In genomic region chr11:117926166-117926565, GRCh38 we compare ENCODE assay signal across 10 cellular contexts. TPM values are rescaled to one million over a fixed set of nuclear protein-coding genes. Genes with fewer than 3 reads are reported as not detected.
DNase-seq lines count a peak whose midpoint lies in the region; FAIRE-seq and TF ChIP-seq lines count a peak whose summit lies in the region.
"Not testable (repeated sequence)": the region's sequence is repeated elsewhere in the genome, so short reads cannot be mapped to it uniquely, and the experiment has no call there.
"Had no signal": no experiment of that assay in that cellular context is flagged by ENCODE, and none has a peak within 500 bp of the region (broad histone marks: within the 10 kb centered on the region; RNA-seq: fewer than 3 reads in every experiment).

No MANE protein-coding gene starts in this region.

- not testable (repeated sequence) for H3K4me3 Mint-ChIP-seq in chondrocyte (ENCODE audit: unreplicated experiment)

- H3K4me3 ChIP-seq in kidney (ENCODE audit: low read length in 2 of 2); sigmoid colon: not testable (repeated sequence)

- not testable (repeated sequence) for H3K9me3 Mint-ChIP-seq in chondrocyte (ENCODE audit: low read depth)

- 81 to 90% methylated on average over 7 of the region's 7 CpGs for WGBS in sigmoid colon, 2 donors

- not testable (repeated sequence) for TF ChIP-seq POLR2A in sigmoid colon (IDR thresholded peaks at IDR 0.05)

- peak; percentile 38 for DNase-seq in activated effector memory CD4-positive, alpha-beta T cell treated with anti-CD3 and anti-CD28 coated beads, Interleukin-2, amount 50 U/mL, for 16 hours
- DNase-seq in chondrocyte (ENCODE audit: low spot score) (peak; percentile 66), kidney (peak; percentile 66), mesenteric fat pad (ENCODE audit: low spot score) (peak; percentile 41), sigmoid colon (peak; percentile 56)

- H3K36me3 Mint-ChIP-seq in chondrocyte (ENCODE audit: low read depth) = not testable (repeated sequence)

- H3K27ac ChIP-seq in kidney (ENCODE audit: low read depth in 2 of 2, low read length in 2 of 2); sigmoid colon: not testable (repeated sequence)

- intact Hi-C loops in kidney (cut with DNase I); sigmoid colon (cut with DNase I): not testable (repeated sequence)

- not testable (repeated sequence) for H3K36me3 ChIP-seq in kidney (ENCODE audit: control insufficient read depth in 1 of 2, insufficient read depth in 2 of 2, low read length in 2 of 2); sigmoid colon

- FAIRE-seq in kidney (lab: Jason Lieb, UNC) = not testable (repeated sequence)

- not testable (repeated sequence) for H3K27me3 ChIP-seq in sigmoid colon

- not testable (repeated sequence) for H3K4me1 Mint-ChIP-seq in chondrocyte (ENCODE audit: low read depth)

- not testable (repeated sequence) for TF ChIP-seq EP300 in sigmoid colon (IDR thresholded peaks at IDR 0.05)

- TF ChIP-seq CTCF in chondrocyte (IDR thresholded peaks at IDR 0.05); kidney (IDR thresholded peaks at IDR 0.05; ENCODE audit: borderline replicate concordance, extremely low read depth, insufficient read depth); sigmoid colon (IDR thresholded peaks at IDR 0.05): not testable (repeated sequence)

- H3K27ac Mint-ChIP-seq in chondrocyte (ENCODE audit: unreplicated experiment) = not testable (repeated sequence)

- not testable (repeated sequence) for H3K9me3 ChIP-seq in kidney (ENCODE audit: control insufficient read depth in 1 of 2, low read length in 2 of 2); sigmoid colon

- not testable (repeated sequence) for H3K4me1 ChIP-seq in kidney (ENCODE audit: control insufficient read depth in 1 of 2, insufficient read depth in 1 of 2, low read depth in 1 of 2, low read length in 2 of 2); sigmoid colon

- H3K27me3 Mint-ChIP-seq in chondrocyte (ENCODE audit: low read depth) = peaks cover 32% of the 10 kb centered on the region

- not testable (repeated sequence) for H3K9ac ChIP-seq in kidney (ENCODE audit: low read length in 2 of 2)

RNA-seq across cellular contexts. Expression of gene TMPRSS13, which starts 3.0 kb away (rescaled TPM):
- total RNA-seq in chondrocyte = not detected in 3 replicates
- total RNA-seq in kidney = 1.9 TPM
- polyA plus RNA-seq in kidney (ENCODE audit: insufficient read depth, low read depth, low replicate concordance) = 1.2 TPM
- total RNA-seq in mesenteric fat pad = 0.39 TPM
- total RNA-seq in sigmoid colon = not detected
- polyA plus RNA-seq in sigmoid colon = 1 to 10 TPM in 2 of 3 donors, not detected in 1; 1.4 to 1.6 TPM
- total RNA-seq: A172, A673, HFFc6 had no signal
- polyA plus RNA-seq: BJ had no signal

RNA-seq across cellular contexts. Expression of gene FXYD6, which starts 49.7 kb away (rescaled TPM):
- total RNA-seq in chondrocyte (0.53 to 3.0 TPM (median 2.8 TPM) in 3 replicates), kidney (62.7 TPM), mesenteric fat pad (21.5 TPM), sigmoid colon (100 to 1,000 TPM; 243 to 305 (median 271) TPM)
- polyA plus RNA-seq in kidney (ENCODE audit: insufficient read depth, low read depth, low replicate concordance) (57.8 TPM), sigmoid colon (10 to 100 TPM; 12.3 to 46.4 (median 31.2) TPM)
- total RNA-seq: CD4-positive, alpha-beta memory T cell; HFFc6 had no signal
- polyA plus RNA-seq: BJ had no signal
